14 cellular contexts compared by ENCODE assay signal in the genomic region with DNA sequence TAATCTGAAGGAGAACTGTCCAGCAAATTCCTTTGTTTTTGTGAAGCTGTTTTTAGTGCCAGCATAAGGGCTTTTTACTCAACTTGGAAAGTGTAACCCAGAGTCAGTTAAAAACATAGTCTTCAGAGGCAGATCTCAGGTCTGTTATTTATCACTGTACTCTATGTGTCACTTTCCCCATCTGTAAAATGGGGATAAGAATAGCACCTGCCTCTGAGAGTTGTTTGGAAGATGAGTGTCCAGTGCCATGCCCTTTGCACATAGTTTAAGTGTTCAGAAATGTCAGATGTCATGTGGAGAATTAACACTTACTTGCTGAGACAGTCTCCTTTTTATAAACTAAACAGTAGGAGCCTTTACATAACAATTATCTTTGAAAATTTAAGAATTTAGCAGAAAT. TPM values are rescaled to one million over a fixed set of nuclear protein-coding genes. Genes with fewer than 3 reads are reported as not detected.
DNase-seq lines count a peak whose midpoint lies in the region; ATAC-seq, FAIRE-seq and TF ChIP-seq lines count a peak whose summit lies in the region.
"Had no signal": no experiment of that assay in that cellular context is flagged by ENCODE, and none has a peak within 500 bp of the region (broad histone marks: within the 10 kb centered on the region; RNA-seq: fewer than 3 reads in every experiment).

No MANE protein-coding gene starts in this region.

- H3K4me2 ChIP-seq in Karpas-422 (ENCODE audit: low read depth, low read length, poor library complexity, severe bottlenecking) (no peak overlapping the region), K562 (ENCODE audit: insufficient read depth, low read length) (no peak overlapping the region)
- H3K4me2 ChIP-seq: A549, BLaER1 had no signal

- POLR2A ChIA-PET in K562 (lab: Yijun Ruan, JAX) = interaction anchor here (1.0 kb wide), 1 partner anchor 23 kb away, joined by 3 read pairs; no protein-coding TSS in a partner anchor

- peaks cover 41% of the 10 kb centered on the region for H3K36me3 ChIP-seq in Karpas-422 (ENCODE audit: insufficient read depth, low read length)
- H3K36me3 ChIP-seq in K562 (ENCODE audit: control insufficient read depth, insufficient read depth, low read length) = peaks cover 80% of the 10 kb centered on the region; the same call in 2 of the 3 replicates
- peaks cover 43 to 81% (median 69%) of the 10 kb centered on the region in 5 donors for H3K36me3 ChIP-seq in subcutaneous abdominal adipose tissue (ENCODE audit: control insufficient read depth in 5 of 5, insufficient read depth in 5 of 5, low read length in 5 of 5)

- CTCF ChIA-PET in K562 (lab: Yijun Ruan, JAX; ENCODE audit: low intra/inter-chr PET ratio) = no interaction called here

- H4K20me1 ChIP-seq in Karpas-422 (ENCODE audit: insufficient read depth, low read depth, low read length) (no peaks in the 10 kb centered on the region), K562 (replicated peaks; ENCODE audit: control insufficient read depth, insufficient read depth, low read length) (no peaks in the 10 kb centered on the region)

- H3K4me3 ChIP-seq in Karpas-422 (ENCODE audit: low read length) (no peak overlapping the region), K562 (no peak overlapping the region), subcutaneous abdominal adipose tissue (ENCODE audit: low read depth in 1 of 5, low read length in 5 of 5) (no peak overlapping the region)
- H3K4me3 ChIP-seq: A549, BLaER1, HAP-1 had no signal

- H3K27me3 ChIP-seq in Karpas-422 (ENCODE audit: low read length) (no peaks in the 10 kb centered on the region), K562 (ENCODE audit: control insufficient read depth in 2 of 2, insufficient read depth in 2 of 2, low read length in 2 of 2) (no peaks in the 10 kb centered on the region), subcutaneous abdominal adipose tissue (ENCODE audit: control insufficient read depth in 5 of 5, insufficient read depth in 4 of 5, low read length in 5 of 5) (no peaks in the 10 kb centered on the region)
- H3K27me3 ChIP-seq: BLaER1 had no signal

- in situ Hi-C loops in K562 (cut with MboI) = no loop called here

- H2AFZ ChIP-seq in Karpas-422 (ENCODE audit: low read length) (no peak overlapping the region), K562 (ENCODE audit: low read depth, low read length) (no peak overlapping the region)

- TF ChIP-seq EP300 in K562 (IDR thresholded peaks at IDR 0.05; ENCODE audit: low read length) = no peak

- DNase-seq in GM12891 (ENCODE audit: insufficient read length, low spot score) (no peak), Karpas-422 (no peak), K562 (ENCODE audit: extremely low read depth in 1 of 4, low spot score in 3 of 4) (no peak), NOMO-1 (lab: John Stamatoyannopoulos, UW; ENCODE audit: unreplicated experiment in 2 of 2) (no peak), inferior parietal cortex (ENCODE audit: extremely low spot score) (no peak)
- DNase-seq: CD4-positive, CD25-positive, alpha-beta regulatory T cell; DMS53; GF-D8 had no signal

- FAIRE-seq in GM12891 (lab: Jason Lieb, UNC) (peak; percentile 33), K562 (lab: Jason Lieb, UNC) (no peak)
- FAIRE-seq: A549, H1, HTR-8/SVneo had no signal

- H3K9me3 ChIP-seq in Karpas-422 (ENCODE audit: low read length) (no peaks in the 10 kb centered on the region), K562 (replicated peaks; ENCODE audit: control insufficient read depth, insufficient read depth, low read depth, low read length) (no peaks in the 10 kb centered on the region), subcutaneous abdominal adipose tissue (ENCODE audit: control insufficient read depth in 5 of 5, low read length in 5 of 5) (no peaks in the 10 kb centered on the region)
- H3K9me3 ChIP-seq: A549, BLaER1, HAP-1 had no signal

- H3K27ac ChIP-seq in Karpas-422 (ENCODE audit: low read length) (0 out of 2 replicates have a peak overlapping the region, but pooled peaks have one; percentile 10), K562 (ENCODE audit: extremely low read depth, low read depth, low read length) (no peak overlapping the region), subcutaneous abdominal adipose tissue (ENCODE audit: low read depth, low read length) (peak overlapping the region; percentile 34)
- H3K27ac ChIP-seq: A549, BLaER1 had no signal

- H3K9me1 ChIP-seq in K562 (ENCODE audit: control insufficient read depth, insufficient read depth, low read length) = peaks cover 4% of the 10 kb centered on the region

- H3K4me1 ChIP-seq in Karpas-422 (ENCODE audit: low read length) = peaks cover 39% of the 10 kb centered on the region
- H3K4me1 ChIP-seq in K562 (replicated peaks in 1 of 2; ENCODE audit: control insufficient read depth in 2 of 2, insufficient read depth in 2 of 2, low read length in 2 of 2) = no peaks in the 10 kb centered on the region
- H3K4me1 ChIP-seq in subcutaneous abdominal adipose tissue (ENCODE audit: control insufficient read depth in 5 of 5, insufficient read depth in 5 of 5, low read length in 5 of 5) = peaks cover 0 to 17% (median 11%) of the 10 kb centered on the region in 5 donors
- H3K4me1 ChIP-seq: A549, BLaER1, HAP-1 had no signal

- no peak for ATAC-seq in K562
- ATAC-seq: A549 had no signal

- no TSS peak for BruUV-seq in K562 (replicated peaks; lab: Mats Ljungman, UMichigan)

- H3K9me2 ChIP-seq in Karpas-422 (replicated peaks; ENCODE audit: insufficient read depth, low read length) = no peaks in the 10 kb centered on the region

- peaks cover 67% of the 10 kb centered on the region for H3K79me2 ChIP-seq in Karpas-422 (ENCODE audit: low read length)
- no peaks in the 10 kb centered on the region; the same call in 2 of the 3 replicates for H3K79me2 ChIP-seq in K562 (ENCODE audit: control insufficient read depth, insufficient read depth, low read length)

- intact Hi-C loops in K562 (cut with micrococcal nuclease) = no loop called here

- H3K9ac ChIP-seq in Karpas-422 (ENCODE audit: low read length) = no peak overlapping the region
- no peak overlapping the region for H3K9ac ChIP-seq in K562 (ENCODE audit: insufficient read depth in 1 of 2, low read depth in 2 of 2, low read length in 2 of 2)
- peak overlapping the region in 1 of 5 donors; percentile 32 for H3K9ac ChIP-seq in subcutaneous abdominal adipose tissue (ENCODE audit: low read length in 5 of 5)
- H3K9ac ChIP-seq: BLaER1 had no signal

- no peak for TF ChIP-seq POLR2A in GM12891 (IDR thresholded peaks at IDR 0.05; ENCODE audit: low read depth, low read length)
- no peak for TF ChIP-seq POLR2A in K562 (conservative IDR thresholded peaks at IDR 0.05)

- TF ChIP-seq RAD21 in K562 (CRISPR knock-in tag; conservative IDR thresholded peaks at IDR 0.05 in 1 of 2, IDR thresholded peaks at IDR 0.05 in 1 of 2) = no peak

- TF ChIP-seq CTCF in K562 (IDR thresholded peaks at IDR 0.05 in 2 of 3, conservative IDR thresholded peaks at IDR 0.05 in 1 of 3; ENCODE audit: insufficient read depth in 2 of 3, low read depth in 1 of 3, low read length in 3 of 3) = no peak

TF ChIP-seq in GM12891, 5 proteins besides CTCF, POLR2A, EP300 and RAD21:
- no peak for TF ChIP-seq POU2F2 (IDR thresholded peaks at IDR 0.05; ENCODE audit: low read depth, low read length)
- TF ChIP-seq POLR2AphosphoS5 (IDR thresholded peaks at IDR 0.05; ENCODE audit: low read depth, low read length) = no peak
TF ChIP-seq in GM12891: peak in this region for 0.

TF ChIP-seq in K562, 482 proteins besides CTCF, POLR2A, EP300 and RAD21:
- TF ChIP-seq, protein P1, sequence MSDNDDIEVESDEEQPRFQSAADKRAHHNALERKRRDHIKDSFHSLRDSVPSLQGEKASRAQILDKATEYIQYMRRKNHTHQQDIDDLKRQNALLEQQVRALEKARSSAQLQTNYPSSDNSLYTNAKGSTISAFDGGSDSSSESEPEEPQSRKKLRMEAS (CRISPR knock-in tag; IDR thresholded peaks at IDR 0.05) = no peak
- TF ChIP-seq RBM25 (IDR thresholded peaks at IDR 0.05; ENCODE audit: low read depth, low read length, severe bottlenecking) (peak; percentile 64), ZNF431 (CRISPR knock-in tag; IDR thresholded peaks at IDR 0.05) (no peak)
TF ChIP-seq in K562: peak in this region for 1.

RNA-seq across cellular contexts. Expression of gene USPL1, which starts 27.9 kb away (rescaled TPM):
- 5.7 TPM for polyA plus RNA-seq in GM12891 (2012; ENCODE audit: low read depth, missing spikeins)
- total RNA-seq in Karpas-422 (2014; rRNA removed; shearing (Covaris generic); ENCODE audit: low replicate concordance) = 12.8 and 18.4 TPM in 2 replicates
- total RNA-seq in K562 (2011; cell fraction: chromatin; rRNA removed; ENCODE audit: low replicate concordance) = 16.5 and 32.0 TPM in 2 replicates
- total RNA-seq in K562 (2011; cell fraction: nucleolus; rRNA removed) = 7.8 and 10.3 TPM in 2 replicates
- 13.6 and 16.8 TPM in 2 replicates for total RNA-seq in K562 (2011; cell fraction: nucleoplasm; rRNA removed)
- total RNA-seq in K562 (2014; rRNA removed) (7.2 and 8.8 TPM in 2 replicates), K562 (2014; rRNA removed; fragmentation: Illumina TruSeq; extraction: Trizol) (15.4 TPM in 2 replicates), K562 (2015; rRNA removed; fragmentation: Illumina TruSeq; extraction: Trizol) (12.0 and 12.9 TPM in 2 replicates), K562 (2021) (10.1 and 10.2 TPM in 2 replicates)
- polyA plus RNA-seq in K562 (2011; rRNA removed) (15.2 and 18.0 TPM in 2 replicates), K562 (2014; fragmentation: Illumina TruSeq; extraction: Trizol) (14.5 and 16.9 TPM in 2 replicates), K562 (2014; fragmentation: Nextera tagmentation; extraction: Ambion mirVana) (10 to 100 TPM in 1 of 2 experiments, 1 to 10 TPM in 1; 5.5 to 12.0 TPM), K562 (2014; rRNA removed) (12.0 and 12.4 TPM in 2 replicates)
- polyA plus RNA-seq in K562 (2011; cell fraction: cytosol; rRNA removed) = 4.0 and 6.8 TPM in 2 replicates
- 18.2 and 21.1 TPM in 2 replicates for polyA plus RNA-seq in K562 (2011; cell fraction: nucleus; rRNA removed)
- polyA plus RNA-seq in K562 (2012) = 6.7 and 7.6 TPM in 2 replicates
- 16.7 and 22.3 TPM in 2 replicates for polyA minus RNA-seq in K562 (2011; rRNA and poly(A)+ RNA removed)
- polyA minus RNA-seq in K562 (2011; cell fraction: cytosol; rRNA and poly(A)+ RNA removed) = 5.5 and 6.8 TPM in 2 replicates
- polyA minus RNA-seq in K562 (2011; cell fraction: nucleus; rRNA and poly(A)+ RNA removed) = 10.5 and 18.7 TPM in 2 replicates
